25 cellular contexts compared by ENCODE assay signal in genomic region chrX:6004529-6004928, GRCh38.
"Had no signal": no experiment of that assay in that cellular context is flagged by ENCODE, and none has a peak within 500 bp of the region (broad histone marks: within the 10 kb centered on the region; RNA-seq: fewer than 3 reads in every experiment).

No MANE protein-coding gene starts in this region.

- H3K4me1 ChIP-seq: esophagus squamous epithelium, gastrocnemius medialis, left lung, lower lobe of right lung, psoas muscle, right lobe of liver, thyroid gland had no signal

- H2AFZ ChIP-seq: hepatocyte had no signal

- H3K4me3 ChIP-seq: esophagus squamous epithelium, gastrocnemius medialis, hepatocyte, left lung, lower lobe of right lung, ovary, psoas muscle, right lobe of liver, smooth muscle cell, thyroid gland had no signal

- H3K27ac ChIP-seq: esophagus squamous epithelium, gastrocnemius medialis, hepatocyte, left lung, lower lobe of right lung, psoas muscle, right lobe of liver, thyroid gland had no signal

- H3K4me2 ChIP-seq: hepatocyte, smooth muscle cell had no signal

- H3K9me3 ChIP-seq: esophagus squamous epithelium, gastrocnemius medialis, left lung, lower lobe of right lung, ovary, psoas muscle, right lobe of liver, thyroid gland had no signal

- H3K36me3 ChIP-seq: esophagus squamous epithelium, gastrocnemius medialis, left lung, lower lobe of right lung, ovary, right lobe of liver, thyroid gland had no signal

- H3K27me3 ChIP-seq: esophagus squamous epithelium, gastrocnemius medialis, hepatocyte, left lung, ovary, right lobe of liver, thyroid gland had no signal

- H3K79me2 ChIP-seq: hepatocyte had no signal

- ATAC-seq: effector memory CD8-positive, alpha-beta T cell; gastrocnemius medialis; left lung; lower lobe of right lung; naive thymus-derived CD8-positive, alpha-beta T cell; psoas muscle; right lobe of liver; stimulated activated naive CD8-positive, alpha-beta T cell treated with anti-CD3 and anti-CD28 coated beads, Interleukin-15, amount 100 ng/mL, for 72 hours had no signal

- DNase-seq: cortex of kidney; effector memory CD8-positive, alpha-beta T cell; erythroblast; esophagus squamous epithelium; gastrocnemius medialis; head of caudate nucleus; kidney; left lung; lower lobe of right lung; naive thymus-derived CD8-positive, alpha-beta T cell; occipital lobe; ovary; posterior cingulate gyrus; psoas muscle; retina; right lobe of liver; stimulated activated CD4-positive, alpha-beta T cell treated with anti-CD3 and anti-CD28 coated beads, Interleukin-12 subunit alpha, Interleukin-12 subunit beta, amount 100 ng/mL, for 4 hours; stimulated activated CD4-positive, alpha-beta T cell treated with anti-CD3 and anti-CD28 coated beads, Interleukin-1b, Interleukin-23, amount 100 ng/mL, for 48 hours; stimulated activated CD4-positive, alpha-beta T cell treated with anti-CD3 and anti-CD28 coated beads, Interleukin-4, amount 100 ng/mL, for 1 hour; stimulated activated CD8-positive, alpha-beta memory T cell treated with anti-CD3 and anti-CD28 coated beads, Interleukin-4, amount 100 ng/mL, for 48 hours; stimulated activated naive CD4-positive, alpha-beta T cell; stimulated activated naive CD8-positive, alpha-beta T cell treated with anti-CD3 and anti-CD28 coated beads, Interleukin-15, amount 100 ng/mL, for 72 hours; thyroid gland had no signal
